1 cellular context compared by ENCODE assay signal in the genomic region with DNA sequence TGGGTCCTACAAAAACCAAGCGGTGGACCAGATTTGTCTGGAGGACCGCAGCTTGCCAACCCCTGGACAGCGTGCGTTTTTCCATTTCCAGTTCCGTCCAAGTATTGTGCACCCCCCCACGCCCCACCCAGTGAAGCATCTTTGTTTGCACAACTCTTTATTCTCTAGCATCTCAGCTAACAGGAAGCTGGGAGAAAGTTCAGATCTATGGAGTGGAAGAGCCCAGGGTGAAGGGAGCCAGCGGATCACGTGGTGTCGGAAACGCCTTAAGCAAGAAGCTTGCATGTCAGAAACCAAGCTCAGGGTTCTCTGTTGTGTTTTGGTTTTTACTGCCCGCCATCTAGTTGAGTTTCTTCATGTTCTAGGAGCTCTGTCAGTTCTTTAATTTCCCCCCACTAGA.
TF ChIP-seq lines count a peak whose summit lies in the region.

No MANE protein-coding gene starts in this region.

TF ChIP-seq in GM23338, 12 proteins besides CTCF, POLR2A, EP300 and RAD21 (continued from another document):
- TF ChIP-seq, protein P1, sequence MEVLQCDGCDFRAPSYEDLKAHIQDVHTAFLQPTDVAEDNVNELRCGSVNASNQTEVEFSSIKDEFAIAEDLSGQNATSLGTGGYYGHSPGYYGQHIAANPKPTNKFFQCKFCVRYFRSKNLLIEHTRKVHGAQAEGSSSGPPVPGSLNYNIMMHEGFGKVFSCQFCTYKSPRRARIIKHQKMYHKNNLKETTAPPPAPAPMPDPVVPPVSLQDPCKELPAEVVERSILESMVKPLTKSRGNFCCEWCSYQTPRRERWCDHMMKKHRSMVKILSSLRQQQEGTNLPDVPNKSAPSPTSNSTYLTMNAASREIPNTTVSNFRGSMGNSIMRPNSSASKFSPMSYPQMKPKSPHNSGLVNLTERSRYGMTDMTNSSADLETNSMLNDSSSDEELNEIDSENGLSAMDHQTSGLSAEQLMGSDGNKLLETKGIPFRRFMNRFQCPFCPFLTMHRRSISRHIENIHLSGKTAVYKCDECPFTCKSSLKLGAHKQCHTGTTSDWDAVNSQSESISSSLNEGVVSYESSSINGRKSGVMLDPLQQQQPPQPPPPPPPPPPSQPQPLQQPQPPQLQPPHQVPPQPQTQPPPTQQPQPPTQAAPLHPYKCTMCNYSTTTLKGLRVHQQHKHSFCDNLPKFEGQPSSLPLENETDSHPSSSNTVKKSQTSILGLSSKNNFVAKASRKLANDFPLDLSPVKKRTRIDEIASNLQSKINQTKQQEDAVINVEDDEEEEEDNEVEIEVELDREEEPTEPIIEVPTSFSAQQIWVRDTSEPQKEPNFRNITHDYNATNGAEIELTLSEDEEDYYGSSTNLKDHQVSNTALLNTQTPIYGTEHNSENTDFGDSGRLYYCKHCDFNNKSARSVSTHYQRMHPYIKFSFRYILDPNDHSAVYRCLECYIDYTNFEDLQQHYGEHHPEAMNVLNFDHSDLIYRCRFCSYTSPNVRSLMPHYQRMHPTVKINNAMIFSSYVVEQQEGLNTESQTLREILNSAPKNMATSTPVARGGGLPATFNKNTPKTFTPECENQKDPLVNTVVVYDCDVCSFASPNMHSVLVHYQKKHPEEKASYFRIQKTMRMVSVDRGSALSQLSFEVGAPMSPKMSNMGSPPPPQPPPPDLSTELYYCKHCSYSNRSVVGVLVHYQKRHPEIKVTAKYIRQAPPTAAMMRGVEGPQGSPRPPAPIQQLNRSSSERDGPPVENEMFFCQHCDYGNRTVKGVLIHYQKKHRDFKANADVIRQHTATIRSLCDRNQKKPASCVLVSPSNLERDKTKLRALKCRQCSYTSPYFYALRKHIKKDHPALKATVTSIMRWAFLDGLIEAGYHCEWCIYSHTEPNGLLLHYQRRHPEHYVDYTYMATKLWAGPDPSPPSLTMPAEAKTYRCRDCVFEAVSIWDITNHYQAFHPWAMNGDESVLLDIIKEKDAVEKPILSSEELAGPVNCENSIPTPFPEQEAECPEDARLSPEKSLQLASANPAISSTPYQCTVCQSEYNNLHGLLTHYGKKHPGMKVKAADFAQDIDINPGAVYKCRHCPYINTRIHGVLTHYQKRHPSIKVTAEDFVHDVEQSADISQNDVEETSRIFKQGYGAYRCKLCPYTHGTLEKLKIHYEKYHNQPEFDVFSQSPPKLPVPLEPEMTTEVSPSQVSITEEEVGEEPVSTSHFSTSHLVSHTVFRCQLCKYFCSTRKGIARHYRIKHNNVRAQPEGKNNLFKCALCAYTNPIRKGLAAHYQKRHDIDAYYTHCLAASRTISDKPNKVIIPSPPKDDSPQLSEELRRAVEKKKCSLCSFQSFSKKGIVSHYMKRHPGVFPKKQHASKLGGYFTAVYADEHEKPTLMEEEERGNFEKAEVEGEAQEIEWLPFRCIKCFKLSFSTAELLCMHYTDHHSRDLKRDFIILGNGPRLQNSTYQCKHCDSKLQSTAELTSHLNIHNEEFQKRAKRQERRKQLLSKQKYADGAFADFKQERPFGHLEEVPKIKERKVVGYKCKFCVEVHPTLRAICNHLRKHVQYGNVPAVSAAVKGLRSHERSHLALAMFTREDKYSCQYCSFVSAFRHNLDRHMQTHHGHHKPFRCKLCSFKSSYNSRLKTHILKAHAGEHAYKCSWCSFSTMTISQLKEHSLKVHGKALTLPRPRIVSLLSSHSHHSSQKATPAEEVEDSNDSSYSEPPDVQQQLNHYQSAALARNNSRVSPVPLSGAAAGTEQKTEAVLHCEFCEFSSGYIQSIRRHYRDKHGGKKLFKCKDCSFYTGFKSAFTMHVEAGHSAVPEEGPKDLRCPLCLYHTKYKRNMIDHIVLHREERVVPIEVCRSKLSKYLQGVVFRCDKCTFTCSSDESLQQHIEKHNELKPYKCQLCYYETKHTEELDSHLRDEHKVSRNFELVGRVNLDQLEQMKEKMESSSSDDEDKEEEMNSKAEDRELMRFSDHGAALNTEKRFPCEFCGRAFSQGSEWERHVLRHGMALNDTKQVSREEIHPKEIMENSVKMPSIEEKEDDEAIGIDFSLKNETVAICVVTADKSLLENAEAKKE (CRISPR knock-in tag; IDR thresholded peaks at IDR 0.05) = no peak
- TF ChIP-seq, protein P2, sequence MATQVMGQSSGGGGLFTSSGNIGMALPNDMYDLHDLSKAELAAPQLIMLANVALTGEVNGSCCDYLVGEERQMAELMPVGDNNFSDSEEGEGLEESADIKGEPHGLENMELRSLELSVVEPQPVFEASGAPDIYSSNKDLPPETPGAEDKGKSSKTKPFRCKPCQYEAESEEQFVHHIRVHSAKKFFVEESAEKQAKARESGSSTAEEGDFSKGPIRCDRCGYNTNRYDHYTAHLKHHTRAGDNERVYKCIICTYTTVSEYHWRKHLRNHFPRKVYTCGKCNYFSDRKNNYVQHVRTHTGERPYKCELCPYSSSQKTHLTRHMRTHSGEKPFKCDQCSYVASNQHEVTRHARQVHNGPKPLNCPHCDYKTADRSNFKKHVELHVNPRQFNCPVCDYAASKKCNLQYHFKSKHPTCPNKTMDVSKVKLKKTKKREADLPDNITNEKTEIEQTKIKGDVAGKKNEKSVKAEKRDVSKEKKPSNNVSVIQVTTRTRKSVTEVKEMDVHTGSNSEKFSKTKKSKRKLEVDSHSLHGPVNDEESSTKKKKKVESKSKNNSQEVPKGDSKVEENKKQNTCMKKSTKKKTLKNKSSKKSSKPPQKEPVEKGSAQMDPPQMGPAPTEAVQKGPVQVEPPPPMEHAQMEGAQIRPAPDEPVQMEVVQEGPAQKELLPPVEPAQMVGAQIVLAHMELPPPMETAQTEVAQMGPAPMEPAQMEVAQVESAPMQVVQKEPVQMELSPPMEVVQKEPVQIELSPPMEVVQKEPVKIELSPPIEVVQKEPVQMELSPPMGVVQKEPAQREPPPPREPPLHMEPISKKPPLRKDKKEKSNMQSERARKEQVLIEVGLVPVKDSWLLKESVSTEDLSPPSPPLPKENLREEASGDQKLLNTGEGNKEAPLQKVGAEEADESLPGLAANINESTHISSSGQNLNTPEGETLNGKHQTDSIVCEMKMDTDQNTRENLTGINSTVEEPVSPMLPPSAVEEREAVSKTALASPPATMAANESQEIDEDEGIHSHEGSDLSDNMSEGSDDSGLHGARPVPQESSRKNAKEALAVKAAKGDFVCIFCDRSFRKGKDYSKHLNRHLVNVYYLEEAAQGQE (IDR thresholded peaks at IDR 0.05; ENCODE audit: unreplicated experiment) = no peak
- TF ChIP-seq POLR2AphosphoS5 (IDR thresholded peaks at IDR 0.05; ENCODE audit: low read depth) (no peak), CREB1 (CRISPR knock-in tag; IDR thresholded peaks at IDR 0.05; ENCODE audit: low read depth) (no peak), ZNF114 (CRISPR knock-in tag; IDR thresholded peaks at IDR 0.05) (no peak), EZH2phosphoT487 (IDR thresholded peaks at IDR 0.05; ENCODE audit: unreplicated experiment) (no peak)
